16 cellular contexts compared by ENCODE assay signal in the genomic region with DNA sequence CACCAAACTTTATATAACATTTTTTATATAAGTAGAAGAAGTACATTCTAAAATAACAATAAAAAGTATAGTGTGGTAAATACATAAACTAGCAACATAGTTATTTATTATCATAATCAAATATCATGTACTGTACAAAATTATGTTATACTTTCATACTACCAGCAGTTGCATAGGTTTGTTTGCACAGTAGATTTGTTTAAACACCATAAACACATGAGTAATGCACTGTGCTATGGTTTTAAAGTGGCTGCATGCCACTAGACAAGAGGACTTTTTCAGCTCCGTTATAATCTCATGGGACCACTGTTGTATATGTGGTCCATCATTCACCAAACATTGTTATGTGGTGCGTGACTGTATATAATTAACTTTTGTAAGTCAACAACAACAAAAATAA.
DNase-seq lines count a peak whose midpoint lies in the region; ATAC-seq, FAIRE-seq and TF ChIP-seq lines count a peak whose summit lies in the region.
"Had no signal": no experiment of that assay in that cellular context is flagged by ENCODE, and none has a peak within 500 bp of the region (broad histone marks: within the 10 kb centered on the region; RNA-seq: fewer than 3 reads in every experiment).

No MANE protein-coding gene starts in this region.

- CTCF ChIA-PET in GM12878 (lab: Yijun Ruan, JAX), result no interaction called here

- POLR2A ChIA-PET in GM12878 (lab: Charles Lee), result no interaction called here

- H3K36me3 ChIP-seq in GM12878 (ENCODE audit: control insufficient read depth in 2 of 2, insufficient read depth in 2 of 2, low read length in 1 of 2) (no peaks in the 10 kb centered on the region), left ventricle myocardium inferior (no peaks in the 10 kb centered on the region), vagina (no peaks in the 10 kb centered on the region)

- intact Hi-C loops in GM12878 (cut with micrococcal nuclease; ENCODE audit: unreplicated experiment) (no loop called here), left ventricle myocardium inferior (cut with micrococcal nuclease) (no loop called here), vagina (cut with DNase I) (no loop called here)

- no peak for TF ChIP-seq CTCF in LNCaP clone FGC (IDR thresholded peaks at IDR 0.05; ENCODE audit: control insufficient read depth, extremely low read depth, insufficient read depth)
- TF ChIP-seq CTCF in GM12878 (IDR thresholded peaks at IDR 0.05 in 2 of 3, conservative IDR thresholded peaks at IDR 0.05 in 1 of 3; ENCODE audit: control insufficient read depth in 2 of 3, extremely low read depth in 1 of 3, insufficient read depth in 1 of 3, low read depth in 3 of 3, low read length in 3 of 3), result no peak
- TF ChIP-seq CTCF in left ventricle myocardium inferior (IDR thresholded peaks at IDR 0.05; ENCODE audit: borderline replicate concordance), result no peak
- no peak for TF ChIP-seq CTCF in vagina (IDR thresholded peaks at IDR 0.05)

- no peak for ATAC-seq in GM12878
- ATAC-seq: HCT116 had no signal

- SMC1A ChIA-PET in GM12878 (lab: Charles Lee; ENCODE audit: uncharacterized antibody, unreplicated experiment), result interaction anchor here (1.9 kb wide), 1 partner anchor 9 kb away, joined by 5 read pairs; no protein-coding TSS in a partner anchor

- no peak overlapping the region for H3K9ac ChIP-seq in GM12878 (ENCODE audit: control insufficient read depth, insufficient read depth, low read length)
- H3K9ac ChIP-seq: GM23248 had no signal

- 0% methylated on average over 2 of the region's 2 CpGs for WGBS in GM12878 (ENCODE audit: insufficient coverage, insufficient replicate concordance, low lambda C conversion rate, missing lambda C conversion rate)

- no peaks in the 10 kb centered on the region for H4K20me1 ChIP-seq in GM12878 (ENCODE audit: control insufficient read depth, insufficient read depth)

- TF ChIP-seq POLR2A in GM12878 (IDR thresholded peaks at IDR 0.05; ENCODE audit: low read depth, low read length) (no peak), vagina (IDR thresholded peaks at IDR 0.05) (no peak)

- H2AFZ ChIP-seq in GM12878 (ENCODE audit: control insufficient read depth, low read depth, low read length), result no peak overlapping the region
- H2AFZ ChIP-seq: GM23248 had no signal

- in situ Hi-C loops in GM12878 (cut with MboI), result no loop called here

- no TSS peak for BruUV-seq in GM12878 (replicated peaks; lab: Mats Ljungman, UMichigan)

- H3K4me1 ChIP-seq in GM12878 (ENCODE audit: control insufficient read depth, insufficient read depth, low read length) (no peaks in the 10 kb centered on the region), left ventricle myocardium inferior (no peaks in the 10 kb centered on the region), vagina (no peaks in the 10 kb centered on the region)

- peak; percentile 84 for DNase-seq in DMS53 (lab: John Stamatoyannopoulos, UW)
- DNase-seq in LNCaP clone FGC (ENCODE audit: low read depth), result peak; percentile 3
- no peak for DNase-seq in GM12878 (ENCODE audit: low read depth, low spot score)
- DNase-seq in Ammon's horn (ENCODE audit: low spot score), result no peak
- no peak for DNase-seq in activated gamma-delta T cell treated with Interleukin-2 at 50 U/mL for 16 hours
- DNase-seq in left ventricle myocardium inferior, result no peak
- no peak for DNase-seq in vagina (ENCODE audit: extremely low spot score in 2 of 2)
- DNase-seq: AML-193; CD4-positive, alpha-beta memory T cell; DND-41; GF-D8; GM23248; KG1 had no signal

- TF ChIP-seq EP300 in GM12878 (IDR thresholded peaks at IDR 0.05; ENCODE audit: borderline replicate concordance in 1 of 2, control insufficient read depth in 1 of 2, low read depth in 2 of 2, low read length in 2 of 2), result no peak

- no peak overlapping the region for H3K4me2 ChIP-seq in GM12878 (ENCODE audit: control insufficient read depth, insufficient read depth)

- H3K4me3 ChIP-seq in LNCaP clone FGC (ENCODE audit: low read depth, low read length) (no peak overlapping the region), GM12878 (no peak overlapping the region), left ventricle myocardium inferior (no peak overlapping the region), vagina (no peak overlapping the region)
- H3K4me3 ChIP-seq: GM23248 had no signal

- H3K9me3 ChIP-seq in GM12878 (replicated peaks; ENCODE audit: control insufficient read depth, insufficient read depth, low read length), result no peaks in the 10 kb centered on the region
- H3K9me3 ChIP-seq in left ventricle myocardium inferior (replicated peaks), result peaks cover 18% of the 10 kb centered on the region
- H3K9me3 ChIP-seq in vagina, result no peaks in the 10 kb centered on the region

- RAD21 ChIA-PET in GM12878 (lab: Charles Lee; ENCODE audit: unreplicated experiment), result no interaction called here

- H3K27me3 ChIP-seq in GM12878 (replicated peaks in 1 of 2; ENCODE audit: control insufficient read depth in 2 of 2, insufficient read depth in 2 of 2, low read length in 1 of 2), result no peaks in the 10 kb centered on the region
- H3K27me3 ChIP-seq in left ventricle myocardium inferior (ENCODE audit: low read depth), result no peaks in the 10 kb centered on the region
- H3K27me3 ChIP-seq in vagina, result no peaks in the 10 kb centered on the region

- no peak for TF ChIP-seq RAD21 in GM12878 (IDR thresholded peaks at IDR 0.05; ENCODE audit: insufficient read depth, low read depth, low read length)

- H3K79me2 ChIP-seq in GM12878 (ENCODE audit: control insufficient read depth, insufficient read depth, low read length), result no peaks in the 10 kb centered on the region

- H3K27ac ChIP-seq in GM12878 (ENCODE audit: control insufficient read depth, insufficient read depth) (no peak overlapping the region), left ventricle myocardium inferior (replicated peaks) (no peak overlapping the region), vagina (no peak overlapping the region)
- H3K27ac ChIP-seq: C4-2B, GM23248 had no signal

- FAIRE-seq in GM12878 (lab: Jason Lieb, UNC), result peak; percentile 35
- FAIRE-seq: H54 had no signal

TF ChIP-seq in GM12878, 131 proteins besides CTCF, POLR2A, EP300 and RAD21:
- TF ChIP-seq EZH2 (IDR thresholded peaks at IDR 0.05; ENCODE audit: borderline replicate concordance, control insufficient read depth, low read depth, low read length), result no peak
- TF ChIP-seq, protein P1, sequence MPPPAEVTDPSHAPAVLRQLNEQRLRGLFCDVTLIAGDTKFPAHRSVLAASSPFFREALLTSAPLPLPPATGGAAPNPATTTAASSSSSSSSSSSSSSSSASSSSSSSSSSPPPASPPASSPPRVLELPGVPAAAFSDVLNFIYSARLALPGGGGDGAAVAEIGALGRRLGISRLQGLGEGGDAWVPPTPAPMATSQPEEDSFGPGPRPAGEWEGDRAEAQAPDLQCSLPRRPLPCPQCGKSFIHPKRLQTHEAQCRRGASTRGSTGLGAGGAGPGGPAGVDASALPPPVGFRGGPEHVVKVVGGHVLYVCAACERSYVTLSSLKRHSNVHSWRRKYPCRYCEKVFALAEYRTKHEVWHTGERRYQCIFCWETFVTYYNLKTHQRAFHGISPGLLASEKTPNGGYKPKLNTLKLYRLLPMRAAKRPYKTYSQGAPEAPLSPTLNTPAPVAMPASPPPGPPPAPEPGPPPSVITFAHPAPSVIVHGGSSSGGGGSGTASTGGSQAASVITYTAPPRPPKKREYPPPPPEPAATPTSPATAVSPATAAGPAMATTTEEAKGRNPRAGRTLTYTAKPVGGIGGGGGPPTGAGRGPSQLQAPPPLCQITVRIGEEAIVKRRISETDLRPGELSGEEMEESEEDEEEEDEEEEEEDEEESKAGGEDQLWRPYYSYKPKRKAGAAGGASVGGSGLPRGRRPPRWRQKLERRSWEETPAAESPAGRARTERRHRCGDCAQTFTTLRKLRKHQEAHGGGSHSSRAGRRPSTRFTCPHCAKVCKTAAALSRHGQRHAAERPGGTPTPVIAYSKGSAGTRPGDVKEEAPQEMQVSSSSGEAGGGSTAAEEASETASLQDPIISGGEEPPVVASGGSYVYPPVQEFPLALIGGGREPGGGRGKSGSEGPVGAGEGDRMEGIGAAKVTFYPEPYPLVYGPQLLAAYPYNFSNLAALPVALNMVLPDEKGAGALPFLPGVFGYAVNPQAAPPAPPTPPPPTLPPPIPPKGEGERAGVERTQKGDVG (CRISPR knock-in tag; IDR thresholded peaks at IDR 0.05), result no peak
- no peak for TF ChIP-seq NFIC (IDR thresholded peaks at IDR 0.05; ENCODE audit: low read depth, low read length)
- no peak for TF ChIP-seq TCF12 (IDR thresholded peaks at IDR 0.05; ENCODE audit: low read depth, low read length)
- TF ChIP-seq, protein P2, sequence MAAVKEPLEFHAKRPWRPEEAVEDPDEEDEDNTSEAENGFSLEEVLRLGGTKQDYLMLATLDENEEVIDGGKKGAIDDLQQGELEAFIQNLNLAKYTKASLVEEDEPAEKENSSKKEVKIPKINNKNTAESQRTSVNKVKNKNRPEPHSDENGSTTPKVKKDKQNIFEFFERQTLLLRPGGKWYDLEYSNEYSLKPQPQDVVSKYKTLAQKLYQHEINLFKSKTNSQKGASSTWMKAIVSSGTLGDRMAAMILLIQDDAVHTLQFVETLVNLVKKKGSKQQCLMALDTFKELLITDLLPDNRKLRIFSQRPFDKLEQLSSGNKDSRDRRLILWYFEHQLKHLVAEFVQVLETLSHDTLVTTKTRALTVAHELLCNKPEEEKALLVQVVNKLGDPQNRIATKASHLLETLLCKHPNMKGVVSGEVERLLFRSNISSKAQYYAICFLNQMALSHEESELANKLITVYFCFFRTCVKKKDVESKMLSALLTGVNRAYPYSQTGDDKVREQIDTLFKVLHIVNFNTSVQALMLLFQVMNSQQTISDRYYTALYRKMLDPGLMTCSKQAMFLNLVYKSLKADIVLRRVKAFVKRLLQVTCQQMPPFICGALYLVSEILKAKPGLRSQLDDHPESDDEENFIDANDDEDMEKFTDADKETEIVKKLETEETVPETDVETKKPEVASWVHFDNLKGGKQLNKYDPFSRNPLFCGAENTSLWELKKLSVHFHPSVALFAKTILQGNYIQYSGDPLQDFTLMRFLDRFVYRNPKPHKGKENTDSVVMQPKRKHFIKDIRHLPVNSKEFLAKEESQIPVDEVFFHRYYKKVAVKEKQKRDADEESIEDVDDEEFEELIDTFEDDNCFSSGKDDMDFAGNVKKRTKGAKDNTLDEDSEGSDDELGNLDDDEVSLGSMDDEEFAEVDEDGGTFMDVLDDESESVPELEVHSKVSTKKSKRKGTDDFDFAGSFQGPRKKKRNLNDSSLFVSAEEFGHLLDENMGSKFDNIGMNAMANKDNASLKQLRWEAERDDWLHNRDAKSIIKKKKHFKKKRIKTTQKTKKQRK (IDR thresholded peaks at IDR 0.05; ENCODE audit: low read depth, low read length), result no peak
- no peak for TF ChIP-seq EED (IDR thresholded peaks at IDR 0.05; ENCODE audit: low read depth)

Comparison
In these comparisons a context has a peak if more than half of its experiments do, and no peak if none do; other contexts are left out.
1. DNase-seq: peak in DMS53 (single experiment) and LNCaP clone FGC (single experiment); none in GM12878 (single experiment), Ammon's horn (single experiment), activated gamma-delta T cell treated with Interleukin-2 at 50 U/mL for 16 hours (single experiment), left ventricle myocardium inferior (single experiment) and vagina (0 of 2).